In the genomic region with DNA sequence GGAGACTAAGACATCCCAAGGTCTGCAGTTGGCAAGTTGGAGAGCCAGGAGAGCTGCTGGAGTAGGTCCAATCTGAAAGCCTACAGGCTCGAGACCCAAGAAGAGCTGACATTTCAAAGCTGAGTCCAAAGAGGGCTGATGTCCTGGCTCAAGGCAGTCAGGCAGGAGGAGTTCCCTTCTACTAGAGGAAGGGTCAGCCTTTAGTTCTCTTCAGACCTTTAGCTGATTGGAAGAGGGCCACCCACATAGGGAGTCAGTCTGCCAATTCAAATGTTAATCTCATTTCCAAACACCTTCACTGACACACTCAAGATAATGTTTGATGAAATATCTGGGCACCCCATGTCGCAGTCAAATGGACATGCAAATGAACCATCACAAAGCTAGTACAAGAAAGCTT, we compare ENCODE assay signal across 1 cellular context.
TF ChIP-seq lines count a peak whose summit lies in the region.

No MANE protein-coding gene starts in this region.

TF ChIP-seq in GM23338, 12 proteins besides CTCF, POLR2A, EP300 and RAD21 (continued from another document):
- TF ChIP-seq ZNF462 (CRISPR knock-in tag; IDR thresholded peaks at IDR 0.05) (0 out of 2 replicates have a peak, but pooled peaks have one; percentile 0), REST (IDR thresholded peaks at IDR 0.05; ENCODE audit: unreplicated experiment) (no peak)
